8 cellular contexts compared by ENCODE assay signal in the genomic region with DNA sequence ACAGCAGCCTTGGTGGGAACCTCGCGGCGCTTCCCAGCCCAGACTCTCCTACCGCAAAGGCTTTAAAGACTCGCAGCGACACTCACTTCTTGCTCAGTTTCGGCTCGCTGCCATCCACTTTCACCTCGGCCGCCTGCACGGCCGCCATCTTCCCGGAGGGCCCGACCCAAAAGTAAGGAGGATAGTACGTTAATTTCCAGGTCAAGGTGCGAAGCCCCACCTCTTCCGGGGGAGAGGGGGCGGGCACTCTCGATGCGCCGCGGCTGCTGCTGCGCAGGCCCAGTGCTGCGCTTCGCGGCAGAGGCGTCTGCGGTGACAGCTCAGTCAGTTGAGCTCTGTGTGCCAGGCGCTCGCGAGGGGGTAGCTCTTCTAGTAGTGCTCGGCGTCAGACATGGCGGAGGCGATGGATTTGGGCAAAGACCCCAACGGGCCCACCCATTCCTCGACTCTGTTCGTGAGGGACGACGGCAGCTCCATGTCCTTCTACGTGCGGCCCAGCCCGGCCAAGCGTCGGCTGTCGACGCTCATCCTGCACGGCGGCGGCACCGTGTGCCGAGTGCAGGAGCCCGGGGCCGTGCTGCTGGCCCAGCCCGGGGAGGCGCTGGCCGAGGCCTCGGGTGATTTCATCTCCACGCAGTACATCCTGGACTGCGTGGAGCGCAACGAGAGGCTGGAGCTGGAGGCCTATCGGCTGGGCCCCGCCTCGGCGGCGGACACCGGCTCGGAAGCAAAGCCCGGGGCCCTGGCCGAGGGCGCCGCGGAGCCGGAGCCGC. TPM values are rescaled to one million over a fixed set of nuclear protein-coding genes. Genes with fewer than 3 reads are reported as not detected.
A peak's percentile ranks its signal among the peaks of the same experiment; 100 is the strongest.
DNase-seq lines count a peak whose midpoint lies in the region; ATAC-seq, FAIRE-seq and TF ChIP-seq lines count a peak whose summit lies in the region.

TSS of gene KARS1 (minus strand) at position 174 of the 773 bp plus-strand sequence. CDS start at position 148, 26 bp downstream.
A gene with protein sequence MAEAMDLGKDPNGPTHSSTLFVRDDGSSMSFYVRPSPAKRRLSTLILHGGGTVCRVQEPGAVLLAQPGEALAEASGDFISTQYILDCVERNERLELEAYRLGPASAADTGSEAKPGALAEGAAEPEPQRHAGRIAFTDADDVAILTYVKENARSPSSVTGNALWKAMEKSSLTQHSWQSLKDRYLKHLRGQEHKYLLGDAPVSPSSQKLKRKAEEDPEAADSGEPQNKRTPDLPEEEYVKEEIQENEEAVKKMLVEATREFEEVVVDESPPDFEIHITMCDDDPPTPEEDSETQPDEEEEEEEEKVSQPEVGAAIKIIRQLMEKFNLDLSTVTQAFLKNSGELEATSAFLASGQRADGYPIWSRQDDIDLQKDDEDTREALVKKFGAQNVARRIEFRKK (plus strand): TSS at position 282 of the 773 bp plus-strand sequence. CDS start 110 bp downstream, at position 392.

- no peaks in the 10 kb centered on the region for H3K9me3 Mint-ChIP-seq in progenitor cell of endocrine pancreas (ENCODE audit: low read depth)

- TF ChIP-seq CTCF in progenitor cell of endocrine pancreas (IDR thresholded peaks at IDR 0.05; ENCODE audit: unreplicated experiment): no peak

- H3K4me3 Mint-ChIP-seq in progenitor cell of endocrine pancreas (ENCODE audit: low read depth): peak within 1 kb of the TSS; percentile 99

- H3K36me3 Mint-ChIP-seq in progenitor cell of endocrine pancreas (ENCODE audit: insufficient read depth): peaks cover 13% of the 10 kb centered on the region

- ATAC-seq in HG02852 (IDR thresholded peaks at IDR 0.05; ENCODE audit: unreplicated experiment) (peak; percentile 83), left cardiac atrium (peak; percentile 98)

- DNase-seq in GM12892 (ENCODE audit: insufficient read length): peak; percentile 79
- DNase-seq in NCI-H146 (lab: John Stamatoyannopoulos, UW): peak; percentile 87
- DNase-seq in amniotic stem cell (lab: John Stamatoyannopoulos, UW): peak; percentile 80
- peak; percentile 94 for DNase-seq in left cardiac atrium
- peak; percentile 81 for DNase-seq in progenitor cell of endocrine pancreas (ENCODE audit: low spot score, unreplicated experiment)
- peak; percentile 95 for DNase-seq in ureter (ENCODE audit: low spot score)

- H3K27ac Mint-ChIP-seq in progenitor cell of endocrine pancreas: peak within 1 kb of the TSS; percentile 99

- intact Hi-C loops in T-helper 1 cell treated with Interleukin-12 subunit alpha and Interleukin-12 subunit beta and Interleukin-4 antibody, amounts not matched to agents 30 ng/mL and 1 ng/mL, for 36 hours (cut with micrococcal nuclease): loop anchor here (1.0 to 10.0 kb wide), 18 partner anchors 19 to 1565 kb away; partner anchors contain the start of genes ADAT1, CFDP1, GABARAPL2 and GLG1
- intact Hi-C loops in left cardiac atrium (cut with DNase I): no loop called here

- peak; percentile 98 for TF ChIP-seq POLR2A in GM12892 (IDR thresholded peaks at IDR 0.05; ENCODE audit: low read depth, low read length)

- H3K27me3 Mint-ChIP-seq in progenitor cell of endocrine pancreas: no peaks in the 10 kb centered on the region

- H3K4me1 Mint-ChIP-seq in progenitor cell of endocrine pancreas (ENCODE audit: low read depth): peaks cover 33% of the 10 kb centered on the region

- peak; percentile 99 for FAIRE-seq in GM12892 (lab: Jason Lieb, UNC)

RNA-seq across cellular contexts. Expression of gene KARS1, which starts in this region (rescaled TPM):
- polyA plus RNA-seq in GM12892 (2012; ENCODE audit: missing spikeins): 154 TPM
- total RNA-seq in T-helper 1 cell treated with Interleukin-12 subunit alpha and Interleukin-12 subunit beta and Interleukin-4 antibody, amounts not matched to agents 30 ng/mL and 1 ng/mL, for 36 hours: 212 and 217 TPM in 2 replicates
- total RNA-seq in left cardiac atrium (100 to 1,000 TPM in 1 of 2 donors, 10 to 100 TPM in 1; 96.0 to 107 TPM), progenitor cell of endocrine pancreas (126 and 127 TPM in 2 replicates), ureter (129 TPM)

RNA-seq across cellular contexts. Expression of the second gene that starts in this region (rescaled TPM):
- polyA plus RNA-seq in GM12892 (2012; ENCODE audit: missing spikeins): 59.8 TPM
- total RNA-seq in T-helper 1 cell treated with Interleukin-12 subunit alpha and Interleukin-12 subunit beta and Interleukin-4 antibody, amounts not matched to agents 30 ng/mL and 1 ng/mL, for 36 hours: 80.7 and 83.0 TPM in 2 replicates
- 10 to 100 TPM; 55.6 to 70.2 TPM for total RNA-seq in left cardiac atrium
- 42.1 and 43.0 TPM in 2 replicates for total RNA-seq in progenitor cell of endocrine pancreas
- 47.1 TPM for total RNA-seq in ureter

Comparison
In these comparisons a context has a peak if more than half of its experiments do, and no peak if none do; other contexts are left out.
1. Peak in every context shown above with its lines: DNase-seq and ATAC-seq.